8 cellular contexts compared by ENCODE assay signal in genomic region chr9:133429641-133430161, GRCh38. TPM values are rescaled to one million over a fixed set of nuclear protein-coding genes. Genes with fewer than 3 reads are reported as not detected.
DNase-seq lines count a peak whose midpoint lies in the region; ATAC-seq, FAIRE-seq and TF ChIP-seq lines count a peak whose summit lies in the region.

No MANE protein-coding gene starts in this region.

- no peak for FAIRE-seq in keratinocyte (lab: Jason Lieb, UNC)

- no peaks in the 10 kb centered on the region for H3K9me1 ChIP-seq in keratinocyte (ENCODE audit: control insufficient read depth, extremely low read depth, insufficient read depth, low read length)

- 10 to 26% (median 19%) methylated on average over 4 to 49 of the region's 49 CpGs for WGBS in adrenal gland, 4 donors

- H3K27me3 ChIP-seq in adrenal gland: peaks cover 8% of the 10 kb centered on the region
- peaks cover 19% of the 10 kb centered on the region for H3K27me3 ChIP-seq in keratinocyte (ENCODE audit: control insufficient read depth, extremely low read depth, insufficient read depth, low read length)
- peaks cover 7% of the 10 kb centered on the region for H3K27me3 ChIP-seq in ascending aorta

- H3K79me2 ChIP-seq in keratinocyte (ENCODE audit: control insufficient read depth, insufficient read depth, low read length): no peaks in the 10 kb centered on the region

- TF ChIP-seq CTCF in GM12865 (IDR thresholded peaks at IDR 0.05; ENCODE audit: insufficient read depth, low read depth, low read length, missing control alignments) (peak; percentile 8), adrenal gland (IDR thresholded peaks at IDR 0.05) (peak in 5 of 6 experiments; percentile 18 to 46 (median 26)), keratinocyte (optimal IDR thresholded peaks at IDR 0.05 in 1 of 3, IDR thresholded peaks at IDR 0.05 in 1 of 3, conservative IDR thresholded peaks at IDR 0.05 in 1 of 3; ENCODE audit: extremely low read depth in 1 of 3, insufficient read depth in 2 of 3, low read length in 3 of 3) (peak in 2 of 3 experiments; percentile 24 to 50), ascending aorta (IDR thresholded peaks at IDR 0.05) (peak in 1 of 3 experiments; percentile 34)

- H3K4me3 ChIP-seq in GM12865 (ENCODE audit: low read depth, low read length) (no peak overlapping the region), adrenal gland (no peak overlapping the region), keratinocyte (ENCODE audit: control insufficient read depth in 2 of 3, extremely low read depth in 1 of 3, insufficient read depth in 2 of 3, low read depth in 1 of 3, low read length in 3 of 3) (no peak overlapping the region), ascending aorta (no peak overlapping the region)

- H3K9ac ChIP-seq in keratinocyte (ENCODE audit: control insufficient read depth, extremely low read depth, insufficient read depth, low read length): no peak overlapping the region

- intact Hi-C loops in adrenal gland (cut with DNase I) (no loop called here), ascending aorta (cut with DNase I) (no loop called here)

- H2AFZ ChIP-seq in keratinocyte (ENCODE audit: control insufficient read depth, low read length): no peak overlapping the region

- H4K20me1 ChIP-seq in keratinocyte (ENCODE audit: control insufficient read depth, extremely low read depth, insufficient read depth, low read length): no peaks in the 10 kb centered on the region

- no peaks in the 10 kb centered on the region for H3K36me3 ChIP-seq in adrenal gland (replicated peaks in 1 of 2)
- no peaks in the 10 kb centered on the region for H3K36me3 ChIP-seq in keratinocyte (ENCODE audit: control insufficient read depth in 2 of 2, extremely low read depth in 1 of 2, insufficient read depth in 2 of 2, low read length in 2 of 2)
- H3K36me3 ChIP-seq in ascending aorta: no peaks in the 10 kb centered on the region

- no peaks in the 10 kb centered on the region for H3K9me3 ChIP-seq in adrenal gland (replicated peaks in 1 of 3)
- H3K9me3 ChIP-seq in keratinocyte (ENCODE audit: control insufficient read depth, low read depth, low read length): no peaks in the 10 kb centered on the region
- H3K9me3 ChIP-seq in ascending aorta: no peaks in the 10 kb centered on the region

- ATAC-seq in GM18511 (IDR thresholded peaks at IDR 0.05; ENCODE audit: unreplicated experiment): no peak

- no peak for TF ChIP-seq POLR2A in adrenal gland (IDR thresholded peaks at IDR 0.05)

- H3K27ac ChIP-seq in adrenal gland (no peak overlapping the region), keratinocyte (ENCODE audit: control insufficient read depth, insufficient read depth, low read length) (no peak overlapping the region), ascending aorta (no peak overlapping the region)

- dilution Hi-C loops in keratinocyte (cut with MboI; ENCODE audit: extremely low pct_ligation_motif_present, low sequenced_read_pairs): no loop called here

- H3K4me1 ChIP-seq in adrenal gland (replicated peaks in 1 of 2) (no peaks in the 10 kb centered on the region), keratinocyte (ENCODE audit: control insufficient read depth, extremely low read depth, insufficient read depth, low read length) (no peaks in the 10 kb centered on the region), ascending aorta (no peaks in the 10 kb centered on the region)

- peak; percentile 98 for DNase-seq in 8988T
- DNase-seq in GM12865 (ENCODE audit: low read depth): no peak
- DNase-seq in adrenal gland: peak in 3 of 7 donors; percentile 17 to 41 (median 35)
- DNase-seq in keratinocyte (ENCODE audit: low read depth, low spot score): no peak
- no peak for DNase-seq in NCI-H446 treated with DMSO at 0.1 percent for 48 hours (lab: John Stamatoyannopoulos, UW)
- DNase-seq in ascending aorta (ENCODE audit: low spot score in 2 of 2): no peak
- DNase-seq in kidney tubule cell (ENCODE audit: low spot score): no peak

- no peak overlapping the region for H3K4me2 ChIP-seq in keratinocyte (ENCODE audit: control insufficient read depth, extremely low read depth, insufficient read depth, low read depth, low read length)

RNA-seq across cellular contexts. Expression of gene ADAMTS13, which starts 7.5 kb away (rescaled TPM):
- total RNA-seq in adrenal gland (1 to 10 TPM in 5 of 8 donors, under 1 TPM in 3; 0.30 to 8.7 (median 1.8) TPM), ascending aorta (3.5 TPM)
- polyA plus RNA-seq in adrenal gland (10 to 100 TPM in 2 of 3 donors, under 1 TPM in 1; 0.15 to 19.9 (median 13.4) TPM), keratinocyte (1.1 to 2.9 TPM (median 1.2 TPM) in 3 replicates)
- polyA plus RNA-seq in keratinocyte (2011; ENCODE audit: low read depth): 0.31 TPM
- 0.49 and 1.5 TPM in 2 replicates for polyA plus RNA-seq in keratinocyte (2011; cell fraction: cytosol; rRNA removed)
- 7.1 and 9.5 TPM in 2 replicates for polyA plus RNA-seq in keratinocyte (2011; cell fraction: nucleus; rRNA removed)
- polyA plus RNA-seq in keratinocyte (2012; ENCODE audit: low replicate concordance): 1.2 and 2.0 TPM in 2 replicates
- 0.66 to 1.8 TPM (median 0.82 TPM) in 3 replicates for polyA minus RNA-seq in keratinocyte
- polyA minus RNA-seq in keratinocyte (2011; cell fraction: cytosol; rRNA and poly(A)+ RNA removed): 0.96 TPM
- polyA minus RNA-seq in keratinocyte (2011; cell fraction: nucleus; rRNA and poly(A)+ RNA removed): 1.8 and 2.7 TPM in 2 replicates

RNA-seq across cellular contexts. Expression of gene REXO4, which starts 11.9 kb away (rescaled TPM):
- total RNA-seq in adrenal gland (10 to 100 TPM; 18.9 to 27.6 (median 22.8) TPM), ascending aorta (29.4 TPM)
- polyA plus RNA-seq in adrenal gland (10 to 100 TPM; 19.4 to 24.2 (median 20.5) TPM), keratinocyte (18.8 to 23.9 TPM (median 21.5 TPM) in 3 replicates)
- 15.1 TPM for polyA plus RNA-seq in keratinocyte (2011; ENCODE audit: low read depth)
- polyA plus RNA-seq in keratinocyte (2011; cell fraction: cytosol; rRNA removed): 15.5 and 26.4 TPM in 2 replicates
- 20.1 and 21.4 TPM in 2 replicates for polyA plus RNA-seq in keratinocyte (2011; cell fraction: nucleus; rRNA removed)
- polyA plus RNA-seq in keratinocyte (2012; ENCODE audit: low replicate concordance): 13.4 and 27.1 TPM in 2 replicates
- 13.0 to 13.8 TPM (median 13.4 TPM) in 3 replicates for polyA minus RNA-seq in keratinocyte
- polyA minus RNA-seq in keratinocyte (2011; cell fraction: cytosol; rRNA and poly(A)+ RNA removed): 27.4 TPM
- polyA minus RNA-seq in keratinocyte (2011; cell fraction: nucleus; rRNA and poly(A)+ RNA removed): 8.5 and 9.0 TPM in 2 replicates

RNA-seq across cellular contexts. Expression of gene CACFD1, which starts 30.1 kb away (rescaled TPM):
- total RNA-seq in adrenal gland (10 to 100 TPM; 11.4 to 29.5 (median 19.8) TPM), ascending aorta (24.8 TPM)
- polyA plus RNA-seq in adrenal gland (10 to 100 TPM in 1 of 3 donors, 1 to 10 TPM in 2; 6.5 to 11.1 (median 8.8) TPM), keratinocyte (2.5 to 6.0 TPM (median 3.4 TPM) in 3 replicates)
- 2.0 TPM for polyA plus RNA-seq in keratinocyte (2011; ENCODE audit: low read depth)
- polyA plus RNA-seq in keratinocyte (2011; cell fraction: cytosol; rRNA removed): 2.3 and 3.7 TPM in 2 replicates
- polyA plus RNA-seq in keratinocyte (2011; cell fraction: nucleus; rRNA removed): 4.6 and 6.6 TPM in 2 replicates
- 4.5 and 4.8 TPM in 2 replicates for polyA plus RNA-seq in keratinocyte (2012; ENCODE audit: low replicate concordance)
- 3.4 to 13.7 TPM (median 3.4 TPM) in 3 replicates for polyA minus RNA-seq in keratinocyte
- 8.1 TPM for polyA minus RNA-seq in keratinocyte (2011; cell fraction: cytosol; rRNA and poly(A)+ RNA removed)
- 5.1 and 8.1 TPM in 2 replicates for polyA minus RNA-seq in keratinocyte (2011; cell fraction: nucleus; rRNA and poly(A)+ RNA removed)

RNA-seq across cellular contexts. Expression of gene SLC2A6, which starts 49.2 kb away (rescaled TPM):
- 10 to 100 TPM in 3 of 8 donors, 1 to 10 TPM in 5; 2.0 to 79.1 (median 8.8) TPM for total RNA-seq in adrenal gland
- polyA plus RNA-seq in adrenal gland: 1 to 10 TPM; 3.3 to 6.7 (median 5.0) TPM
- 15.9 to 30.4 TPM (median 28.3 TPM) in 3 replicates for polyA plus RNA-seq in keratinocyte
- 0.37 TPM for polyA plus RNA-seq in keratinocyte (2011; ENCODE audit: low read depth)
- polyA plus RNA-seq in keratinocyte (2011; cell fraction: cytosol; rRNA removed): 8.7 and 18.3 TPM in 2 replicates
- polyA plus RNA-seq in keratinocyte (2011; cell fraction: nucleus; rRNA removed): 38.1 and 56.6 TPM in 2 replicates
- 1.7 and 36.9 TPM in 2 replicates for polyA plus RNA-seq in keratinocyte (2012; ENCODE audit: low replicate concordance)
- 20.1 to 34.4 TPM (median 21.4 TPM) in 3 replicates for polyA minus RNA-seq in keratinocyte
- polyA minus RNA-seq in keratinocyte (2011; cell fraction: cytosol; rRNA and poly(A)+ RNA removed): 48.9 TPM
- polyA minus RNA-seq in keratinocyte (2011; cell fraction: nucleus; rRNA and poly(A)+ RNA removed): 57.7 and 76.3 TPM in 2 replicates
- total RNA-seq in ascending aorta: 8.7 TPM

RNA-seq across cellular contexts. Expression of gene STKLD1, which starts 53.5 kb away (rescaled TPM):
- total RNA-seq in adrenal gland (1 to 10 TPM in 5 of 8 donors, under 1 TPM in 1, not detected in 2; 0.71 to 3.2 (median 1.6) TPM), ascending aorta (not detected)
- polyA plus RNA-seq in adrenal gland (1 to 10 TPM; 2.4 to 5.2 (median 4.8) TPM), keratinocyte (0.39 to 0.77 TPM in 2 of 3 replicates, not detected in the other)
- 0.09 TPM for polyA plus RNA-seq in keratinocyte (2011; ENCODE audit: low read depth)
- 0.18 and 0.35 TPM in 2 replicates for polyA plus RNA-seq in keratinocyte (2011; cell fraction: cytosol; rRNA removed)
- polyA plus RNA-seq in keratinocyte (2011; cell fraction: nucleus; rRNA removed): 1.2 and 2.5 TPM in 2 replicates
- 0.39 and 0.86 TPM in 2 replicates for polyA plus RNA-seq in keratinocyte (2012; ENCODE audit: low replicate concordance)
- polyA minus RNA-seq in keratinocyte: not detected in 3 replicates
- not detected for polyA minus RNA-seq in keratinocyte (2011; cell fraction: cytosol; rRNA and poly(A)+ RNA removed)
- polyA minus RNA-seq in keratinocyte (2011; cell fraction: nucleus; rRNA and poly(A)+ RNA removed): 0.85 TPM in 1 of 2 replicates, not detected in the other
